Comparison of ENCODE assay signal across 1 cellular context in the genomic region with DNA sequence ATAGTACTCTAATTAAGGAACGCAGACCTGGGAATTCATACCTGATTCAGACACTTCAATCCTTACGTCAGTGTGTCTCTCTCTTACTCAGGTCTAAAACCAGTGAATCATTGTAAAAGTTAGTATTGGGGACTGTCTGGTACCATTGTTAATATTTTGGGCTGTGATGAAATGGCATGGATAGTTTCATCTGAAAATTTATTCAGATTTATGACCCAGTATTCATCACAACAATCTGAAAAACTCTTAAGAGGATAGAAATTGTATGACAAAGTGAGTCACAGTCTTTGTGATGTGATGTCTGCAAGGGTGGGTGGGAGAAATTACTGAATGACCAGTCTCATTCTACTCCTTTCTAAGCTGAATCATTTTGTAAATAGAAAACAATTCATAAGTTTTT.
A peak's percentile ranks its signal among the peaks of the same experiment; 100 is the strongest.
TF ChIP-seq lines count a peak whose summit lies in the region.

No MANE protein-coding gene starts in this region.

TF ChIP-seq in endothelial cell of umbilical vein, 7 proteins besides CTCF, POLR2A, EP300 and RAD21:
- peak; percentile 19 for TF ChIP-seq FOS (IDR thresholded peaks at IDR 0.05; ENCODE audit: borderline replicate concordance, insufficient read depth, low read length)
- TF ChIP-seq EZH2 (IDR thresholded peaks at IDR 0.05; ENCODE audit: borderline replicate concordance, low read depth, low read length, severe bottlenecking) = no peak
- no peak for TF ChIP-seq MYC (IDR thresholded peaks at IDR 0.05; ENCODE audit: low read depth, low read length)
- no peak for TF ChIP-seq POLR2AphosphoS5 (IDR thresholded peaks at IDR 0.05; ENCODE audit: insufficient read depth, low read depth, low read length)
TF ChIP-seq in endothelial cell of umbilical vein: peak in this region for 1.
